ENCODE assay signal across 14 cellular contexts in the genomic region with DNA sequence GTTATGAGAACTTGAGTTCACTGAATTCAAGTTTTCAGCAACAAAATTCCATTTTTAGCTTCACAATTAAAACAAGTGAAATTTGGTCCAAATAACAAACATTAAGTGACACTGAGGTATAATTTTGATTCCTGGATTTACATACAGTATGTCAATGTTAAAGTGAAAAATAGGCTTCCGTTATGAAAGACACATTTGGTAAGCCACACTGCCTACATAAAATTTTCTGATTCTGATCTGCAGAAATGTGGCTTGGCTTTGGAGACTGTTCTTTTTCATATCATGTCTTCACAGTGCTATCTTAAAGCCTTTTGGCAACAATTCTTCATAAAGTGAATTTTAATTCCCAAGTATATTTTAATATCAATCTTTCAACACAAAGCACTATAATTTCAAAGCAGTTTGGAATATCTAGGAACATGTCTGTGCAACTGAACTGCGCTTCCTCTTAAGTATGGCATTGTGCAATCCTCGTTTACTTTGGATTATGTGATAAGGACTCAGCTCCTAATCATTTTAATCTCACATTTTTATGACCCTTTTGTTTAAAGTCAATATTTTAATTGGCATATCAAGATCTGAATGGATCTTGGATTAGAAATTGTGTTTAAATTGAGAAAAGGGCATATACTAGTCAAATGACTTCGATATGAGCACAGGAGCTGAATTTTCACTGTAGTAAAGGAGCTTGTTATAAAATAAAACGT. TPM values are rescaled to one million over a fixed set of nuclear protein-coding genes. Genes with fewer than 3 reads are reported as not detected.
DNase-seq lines count a peak whose midpoint lies in the region; ATAC-seq and TF ChIP-seq lines count a peak whose summit lies in the region.
"Had no signal": no experiment of that assay in that cellular context is flagged by ENCODE, and none has a peak within 500 bp of the region (broad histone marks: within the 10 kb centered on the region; RNA-seq: fewer than 3 reads in every experiment).

No MANE protein-coding gene starts in this region.

- H3K4me3 Mint-ChIP-seq in activated naive CD4-positive, alpha-beta T cell treated with anti-CD3 and anti-CD28 coated beads, Interleukin-2, amount 10 ng/mL, durations not matched to agents 7 days and 5 days = no peak overlapping the region
- no peak overlapping the region for H3K4me3 Mint-ChIP-seq in activated naive CD4-positive, alpha-beta T cell treated with anti-CD3 and anti-CD28 coated beads for 36 hours
- H3K4me3 Mint-ChIP-seq: B cell, natural killer cell had no signal

- ATAC-seq in thoracic aorta (ENCODE audit: insufficient number of reproducible peaks, low FRiP score, low read depth) = no peak
- no peak for ATAC-seq in GM18511 (IDR thresholded peaks at IDR 0.05; ENCODE audit: unreplicated experiment)
- ATAC-seq: natural killer cell had no signal

- peaks cover 54% of the 10 kb centered on the region for H3K4me1 Mint-ChIP-seq in activated naive CD4-positive, alpha-beta T cell treated with anti-CD3 and anti-CD28 coated beads, Interleukin-2, amount 10 ng/mL, durations not matched to agents 7 days and 5 days
- H3K4me1 Mint-ChIP-seq in activated naive CD4-positive, alpha-beta T cell treated with anti-CD3 and anti-CD28 coated beads for 36 hours (ENCODE audit: low read depth) = peaks cover 38% of the 10 kb centered on the region

- H3K27me3 ChIP-seq in SJCRH30 (no peaks in the 10 kb centered on the region), thoracic aorta (replicated peaks; ENCODE audit: insufficient read depth) (no peaks in the 10 kb centered on the region), BE2C (no peaks in the 10 kb centered on the region)
- H3K27me3 ChIP-seq: brain microvascular endothelial cell, vagina had no signal

- CTCF ChIA-PET in activated naive CD4-positive, alpha-beta T cell treated with anti-CD3 and anti-CD28 coated beads, Interleukin-2, amount 10 ng/mL, durations not matched to agents 7 days and 5 days (lab: Charles Lee) = interaction anchor here (0.7 kb wide), 1 partner anchor 63 kb away, joined by 5 read pairs; no protein-coding TSS in a partner anchor
- CTCF ChIA-PET in activated naive CD4-positive, alpha-beta T cell treated with anti-CD3 and anti-CD28 coated beads for 36 hours (lab: Charles Lee) = interaction anchor here (0.6 to 1.1 kb wide), 3 partner anchors 18 to 536 kb away, joined by 3 to 5 read pairs (median 4); no protein-coding TSS in a partner anchor

- no peak for DNase-seq in activated naive CD4-positive, alpha-beta T cell treated with anti-CD3 and anti-CD28 coated beads, Interleukin-2, amount 10 ng/mL, durations not matched to agents 7 days and 5 days
- no peak for DNase-seq in activated naive CD4-positive, alpha-beta T cell treated with anti-CD3 and anti-CD28 coated beads for 36 hours
- no peak for DNase-seq in SJCRH30
- DNase-seq in fibroblast of the aortic adventitia (ENCODE audit: low read depth) = peak; percentile 50
- no peak for DNase-seq in thoracic aorta (ENCODE audit: low spot score)
- no peak for DNase-seq in BE2C
- no peak for DNase-seq in NCI-H524 treated with DMSO at 0.1 percent for 48 hours (lab: John Stamatoyannopoulos, UW)
- DNase-seq: brain microvascular endothelial cell, natural killer cell, NCI-H1417 treated with DMSO at 0.1 percent for 48 hours, T-helper 9 cell had no signal

- H3K27ac ChIP-seq in SJCRH30 (peak overlapping the region; percentile 40; the same call in 1 of the 2 replicates), thoracic aorta (peak overlapping the region in 1 of 2 donors; percentile 5)
- H3K27ac ChIP-seq: brain microvascular endothelial cell, vagina had no signal

- H3K36me3 ChIP-seq in SJCRH30 (no peaks in the 10 kb centered on the region), thoracic aorta (no peaks in the 10 kb centered on the region), BE2C (0 out of 2 replicates have a peak, but pooled peaks cover 2% of the 10 kb centered on the region)
- H3K36me3 ChIP-seq: brain microvascular endothelial cell, vagina had no signal

- H3K27me3 Mint-ChIP-seq in activated naive CD4-positive, alpha-beta T cell treated with anti-CD3 and anti-CD28 coated beads, Interleukin-2, amount 10 ng/mL, durations not matched to agents 7 days and 5 days = no peaks in the 10 kb centered on the region
- no peaks in the 10 kb centered on the region for H3K27me3 Mint-ChIP-seq in activated naive CD4-positive, alpha-beta T cell treated with anti-CD3 and anti-CD28 coated beads for 36 hours (ENCODE audit: low read depth)

- H3K9me3 Mint-ChIP-seq in activated naive CD4-positive, alpha-beta T cell treated with anti-CD3 and anti-CD28 coated beads, Interleukin-2, amount 10 ng/mL, durations not matched to agents 7 days and 5 days = peaks cover 12% of the 10 kb centered on the region
- H3K9me3 Mint-ChIP-seq in activated naive CD4-positive, alpha-beta T cell treated with anti-CD3 and anti-CD28 coated beads for 36 hours = peaks cover 12% of the 10 kb centered on the region
- H3K9me3 Mint-ChIP-seq: natural killer cell had no signal

- intact Hi-C loops in activated naive CD4-positive, alpha-beta T cell treated with anti-CD3 and anti-CD28 coated beads for 36 hours (cut with micrococcal nuclease) = no loop called here

- H3K4me1 ChIP-seq in SJCRH30 = peaks cover 19% of the 10 kb centered on the region
- H3K4me1 ChIP-seq in thoracic aorta (ENCODE audit: control insufficient read depth in 1 of 2, low read depth in 2 of 2) = peaks cover 23 to 30% of the 10 kb centered on the region in 2 donors
- no peaks in the 10 kb centered on the region for H3K4me1 ChIP-seq in BE2C

- TF ChIP-seq CTCF in fibroblast of the aortic adventitia (IDR thresholded peaks at IDR 0.05; ENCODE audit: insufficient read depth, low read length) (no peak), thoracic aorta (IDR thresholded peaks at IDR 0.05) (no peak), BE2C (IDR thresholded peaks at IDR 0.05; ENCODE audit: low read depth, low read length) (no peak)

- peak overlapping the region; percentile 67 for H3K27ac Mint-ChIP-seq in activated naive CD4-positive, alpha-beta T cell treated with anti-CD3 and anti-CD28 coated beads, Interleukin-2, amount 10 ng/mL, durations not matched to agents 7 days and 5 days
- no peak overlapping the region for H3K27ac Mint-ChIP-seq in activated naive CD4-positive, alpha-beta T cell treated with anti-CD3 and anti-CD28 coated beads for 36 hours
- H3K27ac Mint-ChIP-seq: B cell, natural killer cell had no signal

- H3K36me3 Mint-ChIP-seq in activated naive CD4-positive, alpha-beta T cell treated with anti-CD3 and anti-CD28 coated beads, Interleukin-2, amount 10 ng/mL, durations not matched to agents 7 days and 5 days = peaks cover 45% of the 10 kb centered on the region
- peaks cover 11% of the 10 kb centered on the region for H3K36me3 Mint-ChIP-seq in activated naive CD4-positive, alpha-beta T cell treated with anti-CD3 and anti-CD28 coated beads for 36 hours (ENCODE audit: low read depth)
- H3K36me3 Mint-ChIP-seq: natural killer cell had no signal

- H3K9me3 ChIP-seq in SJCRH30 (replicated peaks) = no peaks in the 10 kb centered on the region
- peaks cover 4% of the 10 kb centered on the region for H3K9me3 ChIP-seq in thoracic aorta
- no peaks in the 10 kb centered on the region for H3K9me3 ChIP-seq in BE2C
- H3K9me3 ChIP-seq: vagina had no signal

- H3K4me3 ChIP-seq in SJCRH30 (no peak overlapping the region), fibroblast of the aortic adventitia (ENCODE audit: low read depth, low read length) (no peak overlapping the region), thoracic aorta (peak overlapping the region; percentile 19), BE2C (ENCODE audit: low read depth, low read length) (no peak overlapping the region)
- H3K4me3 ChIP-seq: vagina had no signal

RNA-seq across cellular contexts. Expression of a gene that starts 60.0 kb away (rescaled TPM):
- total RNA-seq in activated naive CD4-positive, alpha-beta T cell treated with anti-CD3 and anti-CD28 coated beads for 36 hours = 10 to 100 TPM; 27.8 to 29.1 TPM
- total RNA-seq in SJCRH30 (2014; rRNA removed; shearing (Covaris generic)) = 79.2 and 86.6 TPM in 2 replicates
- total RNA-seq in fibroblast of the aortic adventitia (ENCODE audit: low replicate concordance) = 70.2 and 170 TPM in 2 replicates
- total RNA-seq in thoracic aorta = 100 to 1,000 TPM in 1 of 2 donors, 10 to 100 TPM in 1; 98.7 to 179 TPM
- 23.4 TPM for polyA plus RNA-seq in BE2C (2012; ENCODE audit: insufficient read depth, insufficient read length, low read depth)
